13 cellular contexts compared by ENCODE assay signal in the genomic region with DNA sequence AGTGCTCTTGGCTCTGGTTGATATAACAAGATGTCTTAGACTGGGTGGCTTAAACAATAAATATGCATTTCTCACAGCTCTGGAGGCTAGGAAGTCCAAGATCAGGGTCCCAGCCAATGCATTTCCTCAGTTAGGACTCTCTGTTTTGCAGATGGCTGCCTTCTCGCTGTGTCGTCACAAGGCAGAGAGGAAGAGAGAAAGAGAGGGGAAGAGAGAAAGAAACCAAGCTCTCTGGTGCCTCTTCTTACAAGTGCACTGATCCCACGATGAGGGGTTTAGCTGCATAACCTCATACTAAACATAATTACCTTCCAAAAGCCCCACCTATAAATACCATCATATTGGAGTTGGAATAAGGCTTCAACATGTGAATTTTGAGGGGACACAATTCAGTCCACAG. TPM values are rescaled to one million over a fixed set of nuclear protein-coding genes. Genes with fewer than 3 reads are reported as not detected.
DNase-seq lines count a peak whose midpoint lies in the region; ATAC-seq and TF ChIP-seq lines count a peak whose summit lies in the region.
"Had no signal": no experiment of that assay in that cellular context is flagged by ENCODE, and none has a peak within 500 bp of the region (broad histone marks: within the 10 kb centered on the region; RNA-seq: fewer than 3 reads in every experiment).

No MANE protein-coding gene starts in this region.

- WGBS in thymus = 25% methylated on average over 3 of the region's 3 CpGs

- intact Hi-C loops in activated T-helper 2 cell treated with anti-CD3 and anti-CD28 coated beads, Interferon-gamma antibody, Interleukin-2, Interleukin-4, amounts not matched to agents 10 μg/mL and 5 μg/mL and 100 μg/mL, durations not matched to agents 14 hours and 24 hours and 36 hours (cut with micrococcal nuclease) = loop anchor here (5.0 kb wide), 1 partner anchor 137 kb away; the partner anchor contains the start of gene WDR36

- H3K4me3 Mint-ChIP-seq in activated naive CD4-positive, alpha-beta T cell treated with anti-CD3 and anti-CD28 coated beads, Interleukin-2, amount 50 U/mL, for 24 hours = peak overlapping the region; percentile 83
- H3K4me3 Mint-ChIP-seq in activated T-helper 2 cell treated with anti-CD3 and anti-CD28 coated beads, Interferon-gamma antibody, Interleukin-2, Interleukin-4, amounts not matched to agents 10 μg/mL and 5 μg/mL and 100 μg/mL, durations not matched to agents 14 hours and 24 hours and 36 hours (ENCODE audit: low read depth) = peak overlapping the region; percentile 77

- peak; percentile 27 for ATAC-seq in HG03045 (IDR thresholded peaks at IDR 0.05; ENCODE audit: unreplicated experiment)

- H3K27ac Mint-ChIP-seq in activated naive CD4-positive, alpha-beta T cell treated with anti-CD3 and anti-CD28 coated beads, Interleukin-2, amount 50 U/mL, for 24 hours = peak overlapping the region; percentile 99
- H3K27ac Mint-ChIP-seq in activated T-helper 2 cell treated with anti-CD3 and anti-CD28 coated beads, Interferon-gamma antibody, Interleukin-2, Interleukin-4, amounts not matched to agents 10 μg/mL and 5 μg/mL and 100 μg/mL, durations not matched to agents 14 hours and 24 hours and 36 hours = peak overlapping the region; percentile 97

- H3K27me3 ChIP-seq in thymus (ENCODE audit: control insufficient read depth, insufficient read depth) = no peaks in the 10 kb centered on the region
- H3K27me3 ChIP-seq in BE2C = no peaks in the 10 kb centered on the region

- no peaks in the 10 kb centered on the region for H3K27me3 Mint-ChIP-seq in activated naive CD4-positive, alpha-beta T cell treated with anti-CD3 and anti-CD28 coated beads, Interleukin-2, amount 50 U/mL, for 24 hours
- H3K27me3 Mint-ChIP-seq in activated T-helper 2 cell treated with anti-CD3 and anti-CD28 coated beads, Interferon-gamma antibody, Interleukin-2, Interleukin-4, amounts not matched to agents 10 μg/mL and 5 μg/mL and 100 μg/mL, durations not matched to agents 14 hours and 24 hours and 36 hours (ENCODE audit: low read depth) = no peaks in the 10 kb centered on the region

- H3K27ac ChIP-seq in thymus (ENCODE audit: low read depth) = peak overlapping the region; percentile 95
- H3K27ac ChIP-seq: epithelial cell of prostate, RWPE1 had no signal

- H3K36me3 ChIP-seq in thymus (ENCODE audit: control insufficient read depth, insufficient read depth) (no peaks in the 10 kb centered on the region), BE2C (peaks cover 23% of the 10 kb centered on the region)

- no peaks in the 10 kb centered on the region for H3K9me3 Mint-ChIP-seq in activated naive CD4-positive, alpha-beta T cell treated with anti-CD3 and anti-CD28 coated beads, Interleukin-2, amount 50 U/mL, for 24 hours
- no peaks in the 10 kb centered on the region for H3K9me3 Mint-ChIP-seq in activated T-helper 2 cell treated with anti-CD3 and anti-CD28 coated beads, Interferon-gamma antibody, Interleukin-2, Interleukin-4, amounts not matched to agents 10 μg/mL and 5 μg/mL and 100 μg/mL, durations not matched to agents 14 hours and 24 hours and 36 hours

- H3K4me1 ChIP-seq in thymus (ENCODE audit: control insufficient read depth, insufficient read depth, low read length) (peaks cover 21% of the 10 kb centered on the region), BE2C (peaks cover 29% of the 10 kb centered on the region)

- peaks cover 77% of the 10 kb centered on the region for H3K4me1 Mint-ChIP-seq in activated naive CD4-positive, alpha-beta T cell treated with anti-CD3 and anti-CD28 coated beads, Interleukin-2, amount 50 U/mL, for 24 hours
- H3K4me1 Mint-ChIP-seq in activated T-helper 2 cell treated with anti-CD3 and anti-CD28 coated beads, Interferon-gamma antibody, Interleukin-2, Interleukin-4, amounts not matched to agents 10 μg/mL and 5 μg/mL and 100 μg/mL, durations not matched to agents 14 hours and 24 hours and 36 hours (ENCODE audit: low read depth) = peaks cover 68% of the 10 kb centered on the region

- peak overlapping the region; percentile 45 for H3K4me3 ChIP-seq in thymus (ENCODE audit: low read length)
- H3K4me3 ChIP-seq in BE2C (ENCODE audit: low read depth, low read length) = no peak overlapping the region

- peaks cover 6% of the 10 kb centered on the region for H3K36me3 Mint-ChIP-seq in activated naive CD4-positive, alpha-beta T cell treated with anti-CD3 and anti-CD28 coated beads, Interleukin-2, amount 50 U/mL, for 24 hours
- H3K36me3 Mint-ChIP-seq in activated T-helper 2 cell treated with anti-CD3 and anti-CD28 coated beads, Interferon-gamma antibody, Interleukin-2, Interleukin-4, amounts not matched to agents 10 μg/mL and 5 μg/mL and 100 μg/mL, durations not matched to agents 14 hours and 24 hours and 36 hours (ENCODE audit: low read depth) = peaks cover 38% of the 10 kb centered on the region

- H3K9me3 ChIP-seq in thymus (ENCODE audit: control insufficient read depth) (no peaks in the 10 kb centered on the region), BE2C (no peaks in the 10 kb centered on the region)

- no peak for DNase-seq in activated naive CD4-positive, alpha-beta T cell treated with anti-CD3 and anti-CD28 coated beads, Interleukin-2, amount 50 U/mL, for 16 hours
- DNase-seq in activated T-helper 2 cell treated with anti-CD3 and anti-CD28 coated beads, Interferon-gamma antibody, Interleukin-2, Interleukin-4, amounts not matched to agents 10 μg/mL and 5 μg/mL and 100 μg/mL, durations not matched to agents 14 hours and 24 hours and 36 hours (ENCODE audit: low spot score) = no peak
- DNase-seq in medulla oblongata (ENCODE audit: extremely low spot score) (no peak), BE2C (no peak), RPMI8226 (no peak)
- DNase-seq: head of caudate nucleus, islet precursor cell, NCI-H774 had no signal

- no peak for TF ChIP-seq CTCF in BE2C (IDR thresholded peaks at IDR 0.05; ENCODE audit: low read depth, low read length)

RNA-seq across cellular contexts. Expression of gene CAMK4, which starts 4.9 kb away (rescaled TPM):
- total RNA-seq in activated T-helper 2 cell treated with anti-CD3 and anti-CD28 coated beads, Interferon-gamma antibody, Interleukin-2, Interleukin-4, amounts not matched to agents 10 μg/mL and 5 μg/mL and 100 μg/mL, durations not matched to agents 14 hours and 24 hours and 36 hours = 71.8 and 76.7 TPM in 2 replicates
- polyA plus RNA-seq in thymus = 30.7 TPM
- polyA plus RNA-seq in BE2C (2012; ENCODE audit: insufficient read depth, insufficient read length, low read depth) = 88.5 TPM
